Comparison of ENCODE assay signal across 9 cellular contexts in genomic region chr10:120457431-120458172, GRCh38. TPM values are rescaled to one million over a fixed set of nuclear protein-coding genes. Genes with fewer than 3 reads are reported as not detected.
A peak's percentile ranks its signal among the peaks of the same experiment; 100 is the strongest.
DNase-seq lines count a peak whose midpoint lies in the region; ATAC-seq and TF ChIP-seq lines count a peak whose summit lies in the region.
"Had no signal": no experiment of that assay in that cellular context is flagged by ENCODE, and none has a peak within 500 bp of the region (broad histone marks: within the 10 kb centered on the region; RNA-seq: fewer than 3 reads in every experiment).

No MANE protein-coding gene starts in this region.

- peak overlapping the region; percentile 64 for H3K14ac ChIP-seq in trophoblast cell (ENCODE audit: low read length)

- H3K9me3 ChIP-seq in Peyer's patch (no peaks in the 10 kb centered on the region), hepatocyte (ENCODE audit: low read depth) (no peaks in the 10 kb centered on the region), trophoblast cell (ENCODE audit: insufficient read depth, low read depth, low read length) (peaks cover 2% of the 10 kb centered on the region)

- no peak overlapping the region for H3K9ac ChIP-seq in trophoblast cell (ENCODE audit: low read length)

- peak overlapping the region; percentile 32 for H4K8ac ChIP-seq in trophoblast cell (ENCODE audit: low read depth, low read length)

- H3K36me3 Mint-ChIP-seq in activated CD4-positive, alpha-beta T cell treated with anti-CD3 and anti-CD28 coated beads for 36 hours (ENCODE audit: low read depth) = no peaks in the 10 kb centered on the region
- H3K36me3 Mint-ChIP-seq: CD8-positive, alpha-beta memory T cell had no signal

- intact Hi-C loops in activated CD4-positive, alpha-beta T cell treated with anti-CD3 and anti-CD28 coated beads for 36 hours (cut with DNase I, micrococcal nuclease) = no loop called here

- POLR2A ChIA-PET in GM10248 (lab: Yijun Ruan, JAX) = no interaction called here
- POLR2A ChIA-PET in activated CD4-positive, alpha-beta T cell treated with anti-CD3 and anti-CD28 coated beads for 36 hours (lab: Charles Lee) = no interaction called here

- H3K36me3 ChIP-seq in Peyer's patch = no peaks in the 10 kb centered on the region
- H3K36me3 ChIP-seq in hepatocyte (replicated peaks; ENCODE audit: insufficient read depth, low read depth) = no peaks in the 10 kb centered on the region
- H3K36me3 ChIP-seq in trophoblast cell (ENCODE audit: control insufficient read depth in 1 of 2, insufficient read depth in 2 of 2, low read length in 2 of 2) = no peaks in the 10 kb centered on the region

- H3K9me2 ChIP-seq in hepatocyte (replicated peaks; ENCODE audit: insufficient read depth) = no peaks in the 10 kb centered on the region

- CTCF ChIA-PET in GM10248 (lab: Yijun Ruan, JAX) = no interaction called here
- CTCF ChIA-PET in activated CD4-positive, alpha-beta T cell treated with anti-CD3 and anti-CD28 coated beads for 36 hours (lab: Charles Lee) = no interaction called here

- H3K79me1 ChIP-seq in trophoblast cell (ENCODE audit: low read length) = peaks cover 10% of the 10 kb centered on the region

- TF ChIP-seq CTCF in AG09309 (IDR thresholded peaks at IDR 0.05; ENCODE audit: control insufficient read depth, insufficient read depth, low read depth, low read length, missing control alignments) (no peak), Peyer's patch (IDR thresholded peaks at IDR 0.05) (no peak), hepatocyte (IDR thresholded peaks at IDR 0.05; ENCODE audit: poor library complexity) (no peak), GM10248 (IDR thresholded peaks at IDR 0.05; ENCODE audit: control extremely low read depth, extremely low read depth, low read depth, missing control alignments) (no peak)

- H3K27me3 ChIP-seq in Peyer's patch (peaks cover 0 to 7% of the 10 kb centered on the region in 2 donors), hepatocyte (peaks cover 71% of the 10 kb centered on the region), trophoblast cell (ENCODE audit: insufficient read depth, low read length) (peaks cover 12% of the 10 kb centered on the region)

- H3K4me2 ChIP-seq in hepatocyte (peak overlapping the region; percentile 97), trophoblast cell (ENCODE audit: low read length) (peak overlapping the region; percentile 81)

- peak overlapping the region; percentile 52 for H2BK12ac ChIP-seq in trophoblast cell (ENCODE audit: low read length)

- H3K79me2 ChIP-seq in hepatocyte (no peaks in the 10 kb centered on the region), trophoblast cell (ENCODE audit: control insufficient read depth, insufficient read depth, low read length, poor library complexity) (peaks cover 2% of the 10 kb centered on the region)

- peak overlapping the region; percentile 62 for H3K4me3 ChIP-seq in AG09309 (ENCODE audit: control insufficient read depth, low read depth, low read length)
- peak overlapping the region in 3 of 4 donors; percentile 22 to 43 (median 43) for H3K4me3 ChIP-seq in Peyer's patch
- peak overlapping the region; percentile 36 for H3K4me3 ChIP-seq in hepatocyte
- H3K4me3 ChIP-seq in trophoblast cell (ENCODE audit: low read depth, low read length) = peak overlapping the region; percentile 70

- H3K4me1 ChIP-seq in Peyer's patch (peaks cover 0 to 7% (median 0%) of the 10 kb centered on the region in 4 donors), hepatocyte (ENCODE audit: insufficient read depth) (peaks cover 7% of the 10 kb centered on the region), trophoblast cell (ENCODE audit: control insufficient read depth in 1 of 2, insufficient read depth in 2 of 2, low read length in 2 of 2) (peaks cover 18 to 25% of the 10 kb centered on the region in 2 experiments)

- 24% methylated on average over 48 of the region's 52 CpGs for WGBS in hepatocyte (ENCODE audit: low lambda C conversion rate, missing lambda C conversion rate)
- WGBS in trophoblast cell (ENCODE audit: extremely low coverage, insufficient coverage, insufficient read length) = no CpG with 5 or more reads among the region's 52 CpGs

- H2AK5ac ChIP-seq in trophoblast cell (ENCODE audit: low read length) = peak overlapping the region; percentile 53

- no peak overlapping the region for H3K4me3 Mint-ChIP-seq in activated CD4-positive, alpha-beta T cell treated with anti-CD3 and anti-CD28 coated beads for 36 hours

- peak overlapping the region; percentile 63 for H2AFZ ChIP-seq in hepatocyte
- H2AFZ ChIP-seq in trophoblast cell (ENCODE audit: insufficient read depth, low read length, poor library complexity) = peak overlapping the region; percentile 73

- no peak for TF ChIP-seq POLR2A in Peyer's patch (IDR thresholded peaks at IDR 0.05)

- peaks cover 21% of the 10 kb centered on the region for H3K27me3 Mint-ChIP-seq in activated CD4-positive, alpha-beta T cell treated with anti-CD3 and anti-CD28 coated beads for 36 hours

- no peaks in the 10 kb centered on the region for H4K20me1 ChIP-seq in hepatocyte (ENCODE audit: insufficient read depth, poor library complexity, severe bottlenecking)

- peaks cover 3% of the 10 kb centered on the region for H3K4me1 Mint-ChIP-seq in activated CD4-positive, alpha-beta T cell treated with anti-CD3 and anti-CD28 coated beads for 36 hours
- H3K4me1 Mint-ChIP-seq: CD8-positive, alpha-beta memory T cell had no signal

- H4K12ac ChIP-seq in trophoblast cell (ENCODE audit: low read depth, low read length) = peak overlapping the region; percentile 7

- peak overlapping the region; percentile 55 for H3K4ac ChIP-seq in trophoblast cell (ENCODE audit: low read depth, low read length)

- DNase-seq in AG09309 (ENCODE audit: low read depth) (no peak), Peyer's patch (no peak), hepatocyte (ENCODE audit: low spot score) (no peak), trophoblast cell (no peak), GM10248 (ENCODE audit: extremely low spot score) (no peak), GM03348 (ENCODE audit: low spot score) (no peak)
- no peak for DNase-seq in activated CD4-positive, alpha-beta T cell treated with anti-CD3 and anti-CD28 coated beads for 36 hours
- DNase-seq: CD8-positive, alpha-beta memory T cell had no signal

- H4K91ac ChIP-seq in trophoblast cell (ENCODE audit: low read depth, low read length) = peak overlapping the region; percentile 62

- no peak overlapping the region for H3K27ac Mint-ChIP-seq in activated CD4-positive, alpha-beta T cell treated with anti-CD3 and anti-CD28 coated beads for 36 hours
- H3K27ac Mint-ChIP-seq: CD8-positive, alpha-beta memory T cell had no signal

- no peaks in the 10 kb centered on the region for H3K9me3 Mint-ChIP-seq in activated CD4-positive, alpha-beta T cell treated with anti-CD3 and anti-CD28 coated beads for 36 hours (ENCODE audit: low read depth)

- ATAC-seq in GM19328 (IDR thresholded peaks at IDR 0.05; ENCODE audit: unreplicated experiment) = no peak
- no peak for ATAC-seq in activated CD4-positive, alpha-beta T cell treated with anti-CD3 and anti-CD28 coated beads for 36 hours

- peak overlapping the region; percentile 72 for H3K18ac ChIP-seq in trophoblast cell (ENCODE audit: low read length)

- H3K27ac ChIP-seq in Peyer's patch (no peak overlapping the region), hepatocyte (no peak overlapping the region), trophoblast cell (ENCODE audit: low read depth, low read length) (no peak overlapping the region)

- H3K23ac ChIP-seq in trophoblast cell (ENCODE audit: low read length) = no peak overlapping the region

- H2BK5ac ChIP-seq in trophoblast cell (ENCODE audit: low read depth, low read length, poor library complexity) = no peak overlapping the region

- H2BK120ac ChIP-seq in trophoblast cell (ENCODE audit: insufficient read depth, low read length, poor library complexity) = peak overlapping the region; percentile 41

RNA-seq across cellular contexts. Expression of gene PLPP4, which starts 0.6 kb away (rescaled TPM):
- total RNA-seq in Peyer's patch (1 to 10 TPM in 1 of 4 donors, not detected in 3; 1.3 TPM), hepatocyte (1.5 and 3.4 TPM in 2 replicates)
- 10.0 and 10.8 TPM in 2 replicates for polyA plus RNA-seq in hepatocyte
- 3.8 and 4.7 TPM in 2 replicates for polyA plus RNA-seq in trophoblast cell (2013)
- total RNA-seq in activated CD4-positive, alpha-beta T cell treated with anti-CD3 and anti-CD28 coated beads for 36 hours = not detected
- total RNA-seq: CD8-positive, alpha-beta memory T cell had no signal
- polyA plus RNA-seq: CD8-positive, alpha-beta memory T cell had no signal
